ENCODE assay signal across 19 cellular contexts in genomic region chr2:238399094-238399493, GRCh38. TPM values are rescaled to one million over a fixed set of nuclear protein-coding genes. Genes with fewer than 3 reads are reported as not detected.
DNase-seq lines count a peak whose midpoint lies in the region; ATAC-seq, FAIRE-seq and TF ChIP-seq lines count a peak whose summit lies in the region.
"Had no signal": no experiment of that assay in that cellular context is flagged by ENCODE, and none has a peak within 500 bp of the region (broad histone marks: within the 10 kb centered on the region; RNA-seq: fewer than 3 reads in every experiment).

No MANE protein-coding gene starts in this region.

- WGBS in mammary epithelial cell (ENCODE audit: low coverage, missing lambda C conversion rate), result 72% methylated on average over 2 of the region's 2 CpGs
- WGBS in K562 (ENCODE audit: insufficient coverage, low coverage, missing lambda C conversion rate), result 52% methylated on average over 2 of the region's 2 CpGs
- 52 to 56% methylated on average over 2 of the region's 2 CpGs for WGBS in pancreas, 2 donors

- dilution Hi-C loops in mammary epithelial cell (cut with HindIII; ENCODE audit: low sequenced_read_pairs), result no loop called here

- H3K36me3 ChIP-seq in mammary epithelial cell (ENCODE audit: insufficient read depth, low read length) (peaks cover 5% of the 10 kb centered on the region), K562 (ENCODE audit: control insufficient read depth, insufficient read depth, low read length) (no peaks in the 10 kb centered on the region), pancreas (no peaks in the 10 kb centered on the region), Karpas-422 (ENCODE audit: insufficient read depth, low read length) (no peaks in the 10 kb centered on the region)

- H3K79me2 ChIP-seq in mammary epithelial cell (ENCODE audit: insufficient read depth, low read length) (no peaks in the 10 kb centered on the region), K562 (ENCODE audit: control insufficient read depth, insufficient read depth, low read length) (no peaks in the 10 kb centered on the region), Karpas-422 (ENCODE audit: low read length) (no peaks in the 10 kb centered on the region)

- in situ Hi-C loops in mammary epithelial cell (cut with MboI; ENCODE audit: low sequenced_read_pairs in 2 of 2), result no loop called here
- in situ Hi-C loops in K562 (cut with MboI), result no loop called here

- H3K27me3 ChIP-seq in mammary epithelial cell (ENCODE audit: insufficient read depth, low read length) (no peaks in the 10 kb centered on the region), K562 (ENCODE audit: control insufficient read depth in 2 of 2, insufficient read depth in 2 of 2, low read length in 2 of 2) (no peaks in the 10 kb centered on the region), pancreas (no peaks in the 10 kb centered on the region), Karpas-422 (ENCODE audit: low read length) (no peaks in the 10 kb centered on the region)

- no peaks in the 10 kb centered on the region for H3K4me1 ChIP-seq in mammary epithelial cell (ENCODE audit: insufficient read depth, low read length)
- H3K4me1 ChIP-seq in K562 (replicated peaks in 1 of 2; ENCODE audit: control insufficient read depth in 2 of 2, insufficient read depth in 2 of 2, low read length in 2 of 2), result peaks cover 10 to 12% of the 10 kb centered on the region in 2 experiments; a peak in 4 of 5 replicates
- H3K4me1 ChIP-seq in pancreas, result no peaks in the 10 kb centered on the region
- H3K4me1 ChIP-seq in Karpas-422 (ENCODE audit: low read length), result no peaks in the 10 kb centered on the region
- H3K4me1 ChIP-seq: A549 had no signal

- DNase-seq in MCF 10A (ENCODE audit: unreplicated experiment), result no peak
- DNase-seq in mammary epithelial cell, result no peak
- no peak for DNase-seq in K562 (ENCODE audit: extremely low read depth in 1 of 4, low spot score in 3 of 4)
- DNase-seq in pancreas, result no peak
- no peak for DNase-seq in superior temporal gyrus (ENCODE audit: extremely low spot score)
- no peak for DNase-seq in SHP77 (lab: John Stamatoyannopoulos, UW)
- no peak for DNase-seq in Karpas-422
- DNase-seq: AML-193; Caco-2; CD4-positive, alpha-beta T cell; HCEC 1CT had no signal

- CTCF ChIA-PET in MCF 10A (lab: Yijun Ruan, JAX), result no interaction called here
- CTCF ChIA-PET in mammary epithelial cell (lab: Charles Lee; ENCODE audit: low non-redundant PET), result no interaction called here
- CTCF ChIA-PET in K562 (lab: Yijun Ruan, JAX; ENCODE audit: low intra/inter-chr PET ratio), result no interaction called here

- H2AFZ ChIP-seq in mammary epithelial cell (ENCODE audit: low read depth, low read length) (no peak overlapping the region), K562 (ENCODE audit: low read depth, low read length) (0 out of 2 replicates have a peak overlapping the region, but pooled peaks have one; percentile 45), Karpas-422 (ENCODE audit: low read length) (no peak overlapping the region)
- H2AFZ ChIP-seq: GM23338 had no signal

- H3K4me3 ChIP-seq in mammary epithelial cell (replicated peaks in 1 of 3; ENCODE audit: insufficient read depth in 1 of 3, low read depth in 2 of 3, low read length in 3 of 3) (no peak overlapping the region), K562 (no peak overlapping the region), pancreas (no peak overlapping the region), Karpas-422 (ENCODE audit: low read length) (no peak overlapping the region)
- H3K4me3 ChIP-seq: A549, GM23338 had no signal

- intact Hi-C loops in MCF 10A (cut with micrococcal nuclease) (no loop called here), mammary epithelial cell (cut with micrococcal nuclease) (no loop called here), K562 (cut with micrococcal nuclease) (no loop called here), pancreas (cut with DNase I) (no loop called here)

- no peak for TF ChIP-seq POLR2A in K562 (conservative IDR thresholded peaks at IDR 0.05)

- H4K20me1 ChIP-seq in mammary epithelial cell (ENCODE audit: insufficient read depth, low read length) (no peaks in the 10 kb centered on the region), K562 (replicated peaks; ENCODE audit: control insufficient read depth, insufficient read depth, low read length) (no peaks in the 10 kb centered on the region), Karpas-422 (ENCODE audit: insufficient read depth, low read depth, low read length) (no peaks in the 10 kb centered on the region)

- BruUV-seq in MCF 10A (replicated peaks; lab: Mats Ljungman, UMichigan) (TSS peak; percentile 54), mammary epithelial cell (replicated peaks; lab: Mats Ljungman, UMichigan) (no TSS peak), K562 (replicated peaks; lab: Mats Ljungman, UMichigan) (no TSS peak)

- H3K4me2 ChIP-seq in mammary epithelial cell (ENCODE audit: insufficient read depth, low read depth, low read length) (no peak overlapping the region), K562 (ENCODE audit: insufficient read depth, low read length) (no peak overlapping the region), Karpas-422 (ENCODE audit: low read depth, low read length, poor library complexity, severe bottlenecking) (no peak overlapping the region)
- H3K4me2 ChIP-seq: A549, GM23338 had no signal

- TF ChIP-seq EP300 in K562 (IDR thresholded peaks at IDR 0.05; ENCODE audit: low read length), result no peak

- no peak for ATAC-seq in K562
- ATAC-seq in pancreas, result peak in 3 of 4 donors; percentile 40 to 86 (median 78)
- ATAC-seq: A549, GM23338 had no signal

- no peaks in the 10 kb centered on the region for H3K9me3 ChIP-seq in mammary epithelial cell (replicated peaks; ENCODE audit: insufficient read depth, low read length)
- H3K9me3 ChIP-seq in K562 (replicated peaks; ENCODE audit: control insufficient read depth, insufficient read depth, low read depth, low read length), result no peaks in the 10 kb centered on the region
- H3K9me3 ChIP-seq in pancreas, result no peaks in the 10 kb centered on the region
- no peaks in the 10 kb centered on the region for H3K9me3 ChIP-seq in Karpas-422 (ENCODE audit: low read length)
- H3K9me3 ChIP-seq: A549, Caco-2 had no signal

- POLR2A ChIA-PET in MCF 10A (lab: Yijun Ruan, JAX), result interaction anchor here (0.9 kb wide), 1 partner anchor 9 kb away, joined by 4 read pairs; no protein-coding TSS in a partner anchor
- POLR2A ChIA-PET in K562 (lab: Yijun Ruan, JAX), result no interaction called here

- no peak overlapping the region for H3K9ac ChIP-seq in mammary epithelial cell (ENCODE audit: insufficient read depth, low read length)
- H3K9ac ChIP-seq in K562 (ENCODE audit: insufficient read depth in 1 of 2, low read depth in 2 of 2, low read length in 2 of 2), result no peak overlapping the region
- H3K9ac ChIP-seq in Karpas-422 (ENCODE audit: low read length), result no peak overlapping the region

- H3K27ac ChIP-seq in mammary epithelial cell (ENCODE audit: insufficient read depth, low read depth, low read length), result no peak overlapping the region
- H3K27ac ChIP-seq in K562 (ENCODE audit: extremely low read depth, low read depth, low read length), result no peak overlapping the region; the same call in 2 of the 3 replicates
- peak overlapping the region in 2 of 4 donors; percentile 16 to 25 for H3K27ac ChIP-seq in pancreas
- no peak overlapping the region for H3K27ac ChIP-seq in Karpas-422 (ENCODE audit: low read length)
- H3K27ac ChIP-seq: 22Rv1, A549, C4-2B had no signal

- no peaks in the 10 kb centered on the region for H3K9me1 ChIP-seq in K562 (ENCODE audit: control insufficient read depth, insufficient read depth, low read length)

- H3K9me2 ChIP-seq in Karpas-422 (replicated peaks; ENCODE audit: insufficient read depth, low read length), result no peaks in the 10 kb centered on the region

- no peaks in the 10 kb centered on the region for H3K4me1 Mint-ChIP-seq in MCF 10A (ENCODE audit: insufficient read depth, unreplicated experiment)

- FAIRE-seq in K562 (lab: Jason Lieb, UNC), result no peak
- FAIRE-seq in pancreas (lab: Jason Lieb, UNC), result no peak
- FAIRE-seq: A549, D721Med, G401.6, GM12891, H54 had no signal

- peaks cover 27% of the 10 kb centered on the region for H3K36me3 Mint-ChIP-seq in MCF 10A (ENCODE audit: insufficient read depth, unreplicated experiment)

- H3K9me3 Mint-ChIP-seq in MCF 10A (ENCODE audit: unreplicated experiment), result no peaks in the 10 kb centered on the region
- H3K9me3 Mint-ChIP-seq: CD4-positive, alpha-beta T cell; GM23338 had no signal

- no peak overlapping the region for H3K27ac Mint-ChIP-seq in MCF 10A (ENCODE audit: low read depth, unreplicated experiment)
- H3K27ac Mint-ChIP-seq: CD4-positive, alpha-beta T cell; GM23338 had no signal

- H3K4me3 Mint-ChIP-seq in MCF 10A (ENCODE audit: unreplicated experiment), result no peak overlapping the region
- H3K4me3 Mint-ChIP-seq: CD4-positive, alpha-beta T cell; GM23338 had no signal

- TF ChIP-seq CTCF in MCF 10A (IDR thresholded peaks at IDR 0.05; ENCODE audit: unreplicated experiment) (no peak), mammary epithelial cell (conservative IDR thresholded peaks at IDR 0.05 in 1 of 2, IDR thresholded peaks at IDR 0.05 in 1 of 2; ENCODE audit: extremely low read depth in 1 of 2, insufficient read depth in 1 of 2, low read depth in 1 of 2, low read length in 2 of 2) (no peak), K562 (IDR thresholded peaks at IDR 0.05 in 2 of 3, conservative IDR thresholded peaks at IDR 0.05 in 1 of 3; ENCODE audit: insufficient read depth in 2 of 3, low read depth in 1 of 3, low read length in 3 of 3) (no peak), pancreas (IDR thresholded peaks at IDR 0.05) (no peak)

- no peak for TF ChIP-seq RAD21 in K562 (CRISPR knock-in tag; conservative IDR thresholded peaks at IDR 0.05 in 1 of 2, IDR thresholded peaks at IDR 0.05 in 1 of 2)

- H3K27me3 Mint-ChIP-seq in MCF 10A (ENCODE audit: insufficient read depth, unreplicated experiment), result no peaks in the 10 kb centered on the region
- H3K27me3 Mint-ChIP-seq: CD4-positive, alpha-beta T cell had no signal

RNA-seq across cellular contexts. Expression of gene ASB1, which starts 27.6 kb away (rescaled TPM):
- total RNA-seq in MCF 10A (2022), result 104 and 113 TPM in 2 replicates
- 10 to 100 TPM; 26.8 to 49.5 TPM for total RNA-seq in mammary epithelial cell
- 31.6 TPM for polyA plus RNA-seq in mammary epithelial cell
- polyA minus RNA-seq in mammary epithelial cell, result 109 TPM
- 69.7 and 90.0 TPM in 2 replicates for total RNA-seq in K562 (2011; cell fraction: chromatin; rRNA removed; ENCODE audit: low replicate concordance)
- total RNA-seq in K562 (2011; cell fraction: nucleolus; rRNA removed), result 54.0 and 56.1 TPM in 2 replicates
- 64.5 and 65.1 TPM in 2 replicates for total RNA-seq in K562 (2011; cell fraction: nucleoplasm; rRNA removed)
- 32.0 and 37.5 TPM in 2 replicates for total RNA-seq in K562 (2014; rRNA removed)
- total RNA-seq in K562 (2014; rRNA removed; fragmentation: Illumina TruSeq; extraction: Trizol), result 17.5 and 18.0 TPM in 2 replicates
- 18.2 and 20.1 TPM in 2 replicates for total RNA-seq in K562 (2015; rRNA removed; fragmentation: Illumina TruSeq; extraction: Trizol)
- 35.5 and 37.7 TPM in 2 replicates for total RNA-seq in K562 (2021)
- 23.9 and 26.4 TPM in 2 replicates for polyA plus RNA-seq in K562 (2011; rRNA removed)
- 25.8 and 40.3 TPM in 2 replicates for polyA plus RNA-seq in K562 (2011; cell fraction: cytosol; rRNA removed)
- 81.4 and 94.5 TPM in 2 replicates for polyA plus RNA-seq in K562 (2011; cell fraction: nucleus; rRNA removed)
- polyA plus RNA-seq in K562 (2012), result 22.4 and 22.9 TPM in 2 replicates
- 27.5 and 34.9 TPM in 2 replicates for polyA plus RNA-seq in K562 (2014; fragmentation: Illumina TruSeq; extraction: Trizol)
- 1 to 10 TPM; 6.3 to 8.7 TPM for polyA plus RNA-seq in K562 (2014; fragmentation: Nextera tagmentation; extraction: Ambion mirVana)
- 33.1 and 42.1 TPM in 2 replicates for polyA plus RNA-seq in K562 (2014; rRNA removed)
- 13.5 and 17.4 TPM in 2 replicates for polyA minus RNA-seq in K562 (2011; rRNA and poly(A)+ RNA removed)
- polyA minus RNA-seq in K562 (2011; cell fraction: cytosol; rRNA and poly(A)+ RNA removed), result 20.6 and 22.0 TPM in 2 replicates
- 21.3 and 22.2 TPM in 2 replicates for polyA minus RNA-seq in K562 (2011; cell fraction: nucleus; rRNA and poly(A)+ RNA removed)
- total RNA-seq in pancreas, result 10 to 100 TPM; 11.3 to 15.3 (median 12.9) TPM
- 10 to 100 TPM; 14.6 to 25.1 TPM for polyA plus RNA-seq in pancreas
- total RNA-seq in Karpas-422 (2014; rRNA removed; shearing (Covaris generic); ENCODE audit: low replicate concordance), result 25.1 and 37.0 TPM in 2 replicates
